ENCODE assay signal across 44 cellular contexts in the genomic region with DNA sequence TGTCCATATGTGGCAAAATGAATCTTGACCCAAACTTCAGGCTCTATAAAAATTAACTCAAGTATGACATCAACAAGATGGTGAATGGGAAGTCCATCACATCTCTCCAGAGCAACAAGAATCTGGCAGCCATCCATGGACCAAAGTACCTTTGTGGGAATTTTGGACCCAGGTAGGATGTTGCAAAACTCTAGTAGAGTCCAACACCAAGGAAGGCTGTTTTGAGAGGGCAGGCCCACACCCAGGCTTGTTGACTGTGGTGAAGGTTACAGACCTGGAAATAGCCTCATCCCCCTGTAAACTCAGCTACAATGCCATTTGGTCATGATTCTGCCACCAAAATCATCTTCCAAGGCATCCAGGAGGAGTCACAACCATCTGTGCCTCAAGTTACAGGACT. TPM values are rescaled to one million over a fixed set of nuclear protein-coding genes. Genes with fewer than 3 reads are reported as not detected.
"Had no signal": no experiment of that assay in that cellular context is flagged by ENCODE, and none has a peak within 500 bp of the region (broad histone marks: within the 10 kb centered on the region; RNA-seq: fewer than 3 reads in every experiment).

No MANE protein-coding gene starts in this region.

- ATAC-seq: activated naive CD4-positive, alpha-beta T cell treated with anti-CD3 and anti-CD28 coated beads, Interleukin-2, amount 50 U/mL, for 72 hours; activated naive CD8-positive, alpha-beta T cell treated with anti-CD3 and anti-CD28 coated beads, Interleukin-2, amount 50 U/mL, for 24 hours; activated T-cell treated with anti-CD3 and anti-CD28 coated beads, Interleukin-2, amount 50 U/mL, for 4 hours; activated T-helper 17 cell treated with anti-CD3 and anti-CD28 coated beads, Interleukin-2, amount 50 U/mL, for 72 hours; body of pancreas had no signal

- H3K4me3 ChIP-seq: adrenal gland, ascending aorta, body of pancreas, breast epithelium, cardiac muscle cell had no signal

- H3K4me3 Mint-ChIP-seq: activated naive CD4-positive, alpha-beta T cell treated with anti-CD3 and anti-CD28 coated beads for 36 hours; activated naive CD4-positive, alpha-beta T cell treated with anti-CD3 and anti-CD28 coated beads, Interleukin-2, amount 10 ng/mL, durations not matched to agents 7 days and 5 days; activated naive CD4-positive, alpha-beta T cell treated with anti-CD3 and anti-CD28 coated beads, Interleukin-2, amount 50 U/mL, for 24 hours; activated naive CD8-positive, alpha-beta T cell; activated naive CD8-positive, alpha-beta T cell treated with anti-CD3 and anti-CD28 coated beads for 36 hours; activated naive CD8-positive, alpha-beta T cell treated with anti-CD3 and anti-CD28 coated beads, Interleukin-2, amount 10 ng/mL, durations not matched to agents 7 days and 5 days; activated naive CD8-positive, alpha-beta T cell treated with anti-CD3 and anti-CD28 coated beads, Interleukin-2, amount 50 U/mL, for 24 hours; activated T-cell treated with anti-CD3 and anti-CD28 coated beads, Interleukin-2, amount 50 U/mL, for 24 hours; activated T-cell treated with anti-CD3 and anti-CD28 coated beads, Interleukin-2, amount 50 U/mL, for 4 hours; activated T-helper 1 cell treated with anti-CD3 and anti-CD28 coated beads, Interleukin-12 subunit alpha, Interleukin-12 subunit beta, Interleukin-2, Interleukin-4 antibody, amounts not matched to agents 30 ng/mL and 10 ng/mL and 1 ng/mL, durations not matched to agents 14 hours and 24 hours and 36 hours; activated T-helper 17 cell treated with anti-CD3 and anti-CD28 coated beads, Interleukin-2, amount 50 U/mL, for 72 hours; brain; central memory CD8-positive, alpha-beta T cell had no signal

- H3K4me1 ChIP-seq: adrenal gland, ascending aorta, body of pancreas, breast epithelium had no signal

- DNase-seq: activated effector memory CD4-positive, alpha-beta T cell treated with anti-CD3 and anti-CD28 coated beads, Interleukin-2, amount 50 U/mL, for 16 hours; activated effector memory CD4-positive, alpha-beta T cell treated with Interleukin-2 at 50 U/mL for 16 hours; activated gamma-delta T cell; activated gamma-delta T cell treated with Interleukin-2 at 50 U/mL for 16 hours; activated naive CD4-positive, alpha-beta T cell; activated naive CD4-positive, alpha-beta T cell treated with anti-CD3 and anti-CD28 coated beads for 36 hours; activated naive CD4-positive, alpha-beta T cell treated with anti-CD3 and anti-CD28 coated beads, Interleukin-2, amount 10 ng/mL, durations not matched to agents 7 days and 5 days; activated naive CD4-positive, alpha-beta T cell treated with anti-CD3 and anti-CD28 coated beads, Interleukin-2, amount 50 U/mL, for 16 hours; activated naive CD4-positive, alpha-beta T cell treated with Interleukin-2 at 50 U/mL for 16 hours; activated naive CD8-positive, alpha-beta T cell treated with anti-CD3 and anti-CD28 coated beads for 36 hours; activated naive CD8-positive, alpha-beta T cell treated with anti-CD3 and anti-CD28 coated beads, Interleukin-2, amount 10 ng/mL, durations not matched to agents 7 days and 5 days; activated naive CD8-positive, alpha-beta T cell treated with anti-CD3 and anti-CD28 coated beads, Interleukin-2, amount 50 U/mL, for 24 hours; activated T-cell treated with anti-CD3 and anti-CD28 coated beads for 4 hours; activated T-cell treated with anti-CD3 and anti-CD28 coated beads, Interleukin-2, amount 50 U/mL, for 1 hour; activated T-cell treated with anti-CD3 and anti-CD28 coated beads, Interleukin-2, amount 50 U/mL, for 24 hours; activated T-cell treated with anti-CD3 and anti-CD28 coated beads, Interleukin-2, amount 50 U/mL, for 4 hours; activated T-cell treated with anti-CD3 and anti-CD28 coated beads, Interleukin-2, amount 50 U/mL, for 48 hours; adrenal gland; amniotic stem cell; amygdala; anterior cingulate cortex; aorta; body of pancreas; brain microvascular endothelial cell; caudate nucleus; central memory CD4-positive, alpha-beta T cell; cerebellar nuclear complex had no signal

- H3K36me3 ChIP-seq: adrenal gland, ascending aorta, brain microvascular endothelial cell, breast epithelium, cardiac muscle cell had no signal

- FAIRE-seq: bronchial epithelial cell had no signal

- H3K27ac ChIP-seq: adrenal gland, ascending aorta, body of pancreas, brain microvascular endothelial cell, breast epithelium, cardiac muscle cell had no signal

- H3K27me3 ChIP-seq: ascending aorta, body of pancreas, brain microvascular endothelial cell, cardiac muscle cell had no signal

- H3K9me3 Mint-ChIP-seq: activated naive CD4-positive, alpha-beta T cell treated with anti-CD3 and anti-CD28 coated beads, Interleukin-2, amount 10 ng/mL, durations not matched to agents 7 days and 5 days; activated naive CD8-positive, alpha-beta T cell treated with anti-CD3 and anti-CD28 coated beads, Interleukin-2, amount 10 ng/mL, durations not matched to agents 7 days and 5 days; activated T-helper 1 cell treated with anti-CD3 and anti-CD28 coated beads, Interleukin-12 subunit alpha, Interleukin-12 subunit beta, Interleukin-2, Interleukin-4 antibody, amounts not matched to agents 30 ng/mL and 10 ng/mL and 1 ng/mL, durations not matched to agents 14 hours and 24 hours and 36 hours had no signal

- H3K27ac Mint-ChIP-seq: activated naive CD4-positive, alpha-beta T cell treated with anti-CD3 and anti-CD28 coated beads for 36 hours; activated naive CD4-positive, alpha-beta T cell treated with anti-CD3 and anti-CD28 coated beads, Interleukin-2, amount 10 ng/mL, durations not matched to agents 7 days and 5 days; activated naive CD4-positive, alpha-beta T cell treated with anti-CD3 and anti-CD28 coated beads, Interleukin-2, amount 50 U/mL, for 24 hours; activated naive CD4-positive, alpha-beta T cell treated with anti-CD3 and anti-CD28 coated beads, Interleukin-2, amount 50 U/mL, for 72 hours; activated naive CD8-positive, alpha-beta T cell; activated naive CD8-positive, alpha-beta T cell treated with anti-CD3 and anti-CD28 coated beads for 36 hours; activated naive CD8-positive, alpha-beta T cell treated with anti-CD3 and anti-CD28 coated beads, Interleukin-2, amount 10 ng/mL, durations not matched to agents 7 days and 5 days; activated naive CD8-positive, alpha-beta T cell treated with anti-CD3 and anti-CD28 coated beads, Interleukin-2, amount 50 U/mL, for 24 hours; activated T-cell treated with anti-CD3 and anti-CD28 coated beads, Interleukin-2, amount 50 U/mL, for 24 hours; activated T-helper 1 cell treated with anti-CD3 and anti-CD28 coated beads, Interleukin-12 subunit alpha, Interleukin-12 subunit beta, Interleukin-2, Interleukin-4 antibody, amounts not matched to agents 30 ng/mL and 10 ng/mL and 1 ng/mL, durations not matched to agents 14 hours and 24 hours and 36 hours; activated T-helper 17 cell treated with anti-CD3 and anti-CD28 coated beads, Interleukin-2, amount 50 U/mL, for 72 hours; activated T-helper 2 cell treated with anti-CD3 and anti-CD28 coated beads, Interferon-gamma antibody, Interleukin-2, Interleukin-4, amounts not matched to agents 10 μg/mL and 5 μg/mL and 100 μg/mL, durations not matched to agents 14 hours and 24 hours and 36 hours; brain had no signal

- H3K36me3 Mint-ChIP-seq: activated naive CD4-positive, alpha-beta T cell treated with anti-CD3 and anti-CD28 coated beads, Interleukin-2, amount 10 ng/mL, durations not matched to agents 7 days and 5 days; activated naive CD8-positive, alpha-beta T cell treated with anti-CD3 and anti-CD28 coated beads, Interleukin-2, amount 10 ng/mL, durations not matched to agents 7 days and 5 days; brain had no signal

- H3K9me3 ChIP-seq: adrenal gland, body of pancreas had no signal

- H3K4me1 Mint-ChIP-seq: activated naive CD4-positive, alpha-beta T cell treated with anti-CD3 and anti-CD28 coated beads, Interleukin-2, amount 10 ng/mL, durations not matched to agents 7 days and 5 days; activated naive CD4-positive, alpha-beta T cell treated with anti-CD3 and anti-CD28 coated beads, Interleukin-2, amount 50 U/mL, for 24 hours; activated naive CD8-positive, alpha-beta T cell treated with anti-CD3 and anti-CD28 coated beads for 36 hours; activated naive CD8-positive, alpha-beta T cell treated with anti-CD3 and anti-CD28 coated beads, Interleukin-2, amount 10 ng/mL, durations not matched to agents 7 days and 5 days; activated naive CD8-positive, alpha-beta T cell treated with anti-CD3 and anti-CD28 coated beads, Interleukin-2, amount 50 U/mL, for 24 hours; activated T-helper 17 cell treated with anti-CD3 and anti-CD28 coated beads, Interleukin-2, amount 50 U/mL, for 72 hours; brain; central memory CD8-positive, alpha-beta T cell had no signal

- H3K27me3 Mint-ChIP-seq: activated naive CD8-positive, alpha-beta T cell; brain had no signal

RNA-seq across cellular contexts. Expression of gene DGAT2L6, which starts 12.9 kb away (rescaled TPM):
- total RNA-seq: activated naive CD4-positive, alpha-beta T cell treated with anti-CD3 and anti-CD28 coated beads for 36 hours; activated naive CD4-positive, alpha-beta T cell treated with anti-CD3 and anti-CD28 coated beads, Interleukin-2, amount 50 U/mL, for 72 hours; activated naive CD8-positive, alpha-beta T cell treated with anti-CD3 and anti-CD28 coated beads for 36 hours; activated naive CD8-positive, alpha-beta T cell treated with anti-CD3 and anti-CD28 coated beads, Interleukin-2, amount 10 ng/mL, durations not matched to agents 7 days and 5 days; activated T-cell treated with anti-CD3 and anti-CD28 coated beads, Interleukin-2, amount 50 U/mL, for 4 hours; activated T-helper 1 cell treated with anti-CD3 and anti-CD28 coated beads, Interleukin-12 subunit alpha, Interleukin-12 subunit beta, Interleukin-2, Interleukin-4 antibody, amounts not matched to agents 30 ng/mL and 10 ng/mL and 1 ng/mL, durations not matched to agents 14 hours and 24 hours and 36 hours; activated T-helper 2 cell treated with anti-CD3 and anti-CD28 coated beads, Interferon-gamma antibody, Interleukin-2, Interleukin-4, amounts not matched to agents 10 μg/mL and 5 μg/mL and 100 μg/mL, durations not matched to agents 14 hours and 24 hours and 36 hours; adrenal gland; aorta; ascending aorta; astrocyte; body of pancreas; breast epithelium; bronchial epithelial cell; cardiac muscle cell; cardiac septum; cerebellum; chondrocyte had no signal
- polyA plus RNA-seq: adipose tissue, adrenal gland, aorta, cardiac muscle cell had no signal

RNA-seq across cellular contexts. Expression of gene AWAT1, which starts 44.2 kb away (rescaled TPM):
- total RNA-seq: activated naive CD4-positive, alpha-beta T cell treated with anti-CD3 and anti-CD28 coated beads for 36 hours; activated naive CD8-positive, alpha-beta T cell treated with anti-CD3 and anti-CD28 coated beads for 36 hours; activated naive CD8-positive, alpha-beta T cell treated with anti-CD3 and anti-CD28 coated beads, Interleukin-2, amount 10 ng/mL, durations not matched to agents 7 days and 5 days; activated T-cell treated with anti-CD3 and anti-CD28 coated beads, Interleukin-2, amount 50 U/mL, for 4 hours; activated T-helper 1 cell treated with anti-CD3 and anti-CD28 coated beads, Interleukin-12 subunit alpha, Interleukin-12 subunit beta, Interleukin-2, Interleukin-4 antibody, amounts not matched to agents 30 ng/mL and 10 ng/mL and 1 ng/mL, durations not matched to agents 14 hours and 24 hours and 36 hours; activated T-helper 17 cell treated with anti-CD3 and anti-CD28 coated beads, Interleukin-2, amount 50 U/mL, for 72 hours; activated T-helper 2 cell treated with anti-CD3 and anti-CD28 coated beads, Interferon-gamma antibody, Interleukin-2, Interleukin-4, amounts not matched to agents 10 μg/mL and 5 μg/mL and 100 μg/mL, durations not matched to agents 14 hours and 24 hours and 36 hours; adrenal gland; aorta; ascending aorta; astrocyte; body of pancreas; breast epithelium; bronchial epithelial cell; cardiac muscle cell; cardiac septum; cerebellum; chondrocyte had no signal
- polyA plus RNA-seq: adipose tissue, adrenal gland, aorta, cardiac muscle cell had no signal
